8 cellular contexts compared by ENCODE assay signal in genomic region chr1:12407050-12407961, GRCh38.
DNase-seq lines count a peak whose midpoint lies in the region; ATAC-seq lines count a peak whose summit lies in the region.

No MANE protein-coding gene starts in this region.

- H3K36me3 Mint-ChIP-seq in activated naive CD4-positive, alpha-beta T cell treated with anti-CD3 and anti-CD28 coated beads, Interleukin-2, amount 10 ng/mL, durations not matched to agents 7 days and 5 days, result peaks cover 82% of the 10 kb centered on the region
- H3K36me3 Mint-ChIP-seq in activated naive CD8-positive, alpha-beta T cell treated with anti-CD3 and anti-CD28 coated beads, Interleukin-2, amount 50 U/mL, for 24 hours (ENCODE audit: low read depth), result peaks cover 58% of the 10 kb centered on the region
- H3K36me3 Mint-ChIP-seq in stimulated activated naive B cell treated with anti-CD40 and anti-IgM and Interleukin-4, amounts not matched to agents 10 μg/mL and 1 μg/mL and 100 μg/mL, for 72 hours, result peaks cover 47 to 64% of the 10 kb centered on the region in 2 donors

- 50% methylated on average over 8 of the region's 8 CpGs for whole genome bisulfite sequencing in right cardiac atrium

- H3K9me3 ChIP-seq in right cardiac atrium (ENCODE audit: control insufficient read depth, low read length), result no peaks in the 10 kb centered on the region

- no peak overlapping the region for H3K27ac Mint-ChIP-seq in activated naive CD4-positive, alpha-beta T cell treated with anti-CD3 and anti-CD28 coated beads, Interleukin-2, amount 10 ng/mL, durations not matched to agents 7 days and 5 days
- peak overlapping the region; percentile 87 for H3K27ac Mint-ChIP-seq in activated naive CD8-positive, alpha-beta T cell treated with anti-CD3 and anti-CD28 coated beads, Interleukin-2, amount 50 U/mL, for 24 hours
- peak overlapping the region; percentile 81 for H3K27ac Mint-ChIP-seq in stimulated activated naive B cell treated with anti-CD40 and anti-IgM and Interleukin-4, amounts not matched to agents 10 μg/mL and 1 μg/mL and 100 μg/mL, for 72 hours

- no peak overlapping the region for H3K27ac ChIP-seq in right cardiac atrium (ENCODE audit: low read length)

- H3K4me1 ChIP-seq in right cardiac atrium (ENCODE audit: control insufficient read depth, insufficient read depth, low read length), result peaks cover 8% of the 10 kb centered on the region

- intact Hi-C loops in right cardiac atrium (cut with DNase I), result loop anchor here in 1 of 4 donors (5.0 kb wide), 1 partner anchor 210 kb away; the partner anchor contains the start of gene DHRS3

- H3K9me3 Mint-ChIP-seq in activated naive CD4-positive, alpha-beta T cell treated with anti-CD3 and anti-CD28 coated beads, Interleukin-2, amount 10 ng/mL, durations not matched to agents 7 days and 5 days, result peaks cover 14% of the 10 kb centered on the region
- peaks cover 12% of the 10 kb centered on the region for H3K9me3 Mint-ChIP-seq in activated naive CD8-positive, alpha-beta T cell treated with anti-CD3 and anti-CD28 coated beads, Interleukin-2, amount 50 U/mL, for 24 hours
- peaks cover 5 to 11% of the 10 kb centered on the region in 2 donors for H3K9me3 Mint-ChIP-seq in stimulated activated naive B cell treated with anti-CD40 and anti-IgM and Interleukin-4, amounts not matched to agents 10 μg/mL and 1 μg/mL and 100 μg/mL, for 72 hours

- H3K27me3 ChIP-seq in right cardiac atrium (ENCODE audit: control insufficient read depth, insufficient read depth), result no peaks in the 10 kb centered on the region

- no peak overlapping the region for H3K4me3 ChIP-seq in right cardiac atrium (ENCODE audit: low read length)

- CTCF ChIA-PET in activated naive CD4-positive, alpha-beta T cell treated with anti-CD3 and anti-CD28 coated beads, Interleukin-2, amount 10 ng/mL, durations not matched to agents 7 days and 5 days (lab: Charles Lee), result interaction anchor here (0.7 to 2.4 kb wide), 12 partner anchors 9 to 213 kb away, joined by 3 to 12 read pairs (median 3); partner anchors contain the start of gene DHRS3

- peak; percentile 26 for DNase-seq in activated naive CD4-positive, alpha-beta T cell treated with anti-CD3 and anti-CD28 coated beads, Interleukin-2, amount 10 ng/mL, durations not matched to agents 7 days and 5 days
- DNase-seq in activated naive CD4-positive, alpha-beta T cell treated with anti-CD3 and anti-CD28 coated beads, Interleukin-2, amount 50 U/mL, for 16 hours, result no peak
- no peak for DNase-seq in activated naive CD8-positive, alpha-beta T cell treated with anti-CD3 and anti-CD28 coated beads, Interleukin-2, amount 50 U/mL, for 24 hours
- DNase-seq in right cardiac atrium, result no peak
- peak; percentile 24 for DNase-seq in stimulated activated naive B cell treated with anti-CD40 and anti-IgM and Interleukin-4, amounts not matched to agents 10 μg/mL and 1 μg/mL and 100 μg/mL, for 72 hours
- no peak for DNase-seq in NCI-H1930 (lab: John Stamatoyannopoulos, UW)
- no peak for DNase-seq in COLO668 (lab: John Stamatoyannopoulos, UW; ENCODE audit: unreplicated experiment)

- ATAC-seq in activated naive CD8-positive, alpha-beta T cell treated with anti-CD3 and anti-CD28 coated beads, Interleukin-2, amount 50 U/mL, for 24 hours, result peak; percentile 89
- ATAC-seq in right cardiac atrium (peak; percentile 57 to 60), HG02571 (IDR thresholded peaks at IDR 0.05; ENCODE audit: unreplicated experiment) (no peak)
- peak; percentile 85 to 89 for ATAC-seq in stimulated activated naive B cell treated with anti-CD40 and anti-IgM and Interleukin-4, amounts not matched to agents 10 μg/mL and 1 μg/mL and 100 μg/mL, for 72 hours (replicated peaks)

- H3K4me3 Mint-ChIP-seq in activated naive CD4-positive, alpha-beta T cell treated with anti-CD3 and anti-CD28 coated beads, Interleukin-2, amount 10 ng/mL, durations not matched to agents 7 days and 5 days, result no peak overlapping the region
- H3K4me3 Mint-ChIP-seq in activated naive CD8-positive, alpha-beta T cell treated with anti-CD3 and anti-CD28 coated beads, Interleukin-2, amount 50 U/mL, for 24 hours, result no peak overlapping the region
- H3K4me3 Mint-ChIP-seq in stimulated activated naive B cell treated with anti-CD40 and anti-IgM and Interleukin-4, amounts not matched to agents 10 μg/mL and 1 μg/mL and 100 μg/mL, for 72 hours, result no peak overlapping the region

- H3K27me3 Mint-ChIP-seq in activated naive CD4-positive, alpha-beta T cell treated with anti-CD3 and anti-CD28 coated beads, Interleukin-2, amount 10 ng/mL, durations not matched to agents 7 days and 5 days, result no peaks in the 10 kb centered on the region
- no peaks in the 10 kb centered on the region for H3K27me3 Mint-ChIP-seq in activated naive CD8-positive, alpha-beta T cell treated with anti-CD3 and anti-CD28 coated beads, Interleukin-2, amount 50 U/mL, for 24 hours
- no peaks in the 10 kb centered on the region for H3K27me3 Mint-ChIP-seq in stimulated activated naive B cell treated with anti-CD40 and anti-IgM and Interleukin-4, amounts not matched to agents 10 μg/mL and 1 μg/mL and 100 μg/mL, for 72 hours

- H3K4me1 Mint-ChIP-seq in activated naive CD4-positive, alpha-beta T cell treated with anti-CD3 and anti-CD28 coated beads, Interleukin-2, amount 10 ng/mL, durations not matched to agents 7 days and 5 days, result peaks cover 51% of the 10 kb centered on the region
- peaks cover 47% of the 10 kb centered on the region for H3K4me1 Mint-ChIP-seq in activated naive CD8-positive, alpha-beta T cell treated with anti-CD3 and anti-CD28 coated beads, Interleukin-2, amount 50 U/mL, for 24 hours
- H3K4me1 Mint-ChIP-seq in stimulated activated naive B cell treated with anti-CD40 and anti-IgM and Interleukin-4, amounts not matched to agents 10 μg/mL and 1 μg/mL and 100 μg/mL, for 72 hours, result peaks cover 23 to 50% of the 10 kb centered on the region in 2 donors

Comparison
In these comparisons a context has a peak if more than half of its experiments do, and no peak if none do; other contexts are left out.
1. DNase-seq: peak in activated naive CD4-positive, alpha-beta T cell treated with anti-CD3 and anti-CD28 coated beads, Interleukin-2, amount 10 ng/mL, durations not matched to agents 7 days and 5 days (single experiment) and stimulated activated naive B cell treated with anti-CD40 and anti-IgM and Interleukin-4, amounts not matched to agents 10 μg/mL and 1 μg/mL and 100 μg/mL, for 72 hours (single experiment); none in activated naive CD4-positive, alpha-beta T cell treated with anti-CD3 and anti-CD28 coated beads, Interleukin-2, amount 50 U/mL, for 16 hours (single experiment), activated naive CD8-positive, alpha-beta T cell treated with anti-CD3 and anti-CD28 coated beads, Interleukin-2, amount 50 U/mL, for 24 hours (single experiment), right cardiac atrium (0 of 3), NCI-H1930 (0 of 2) and COLO668 (single experiment).